23 cellular contexts compared by ENCODE assay signal in genomic region chr20:61937146-61937962, GRCh38.
"Had no signal": no experiment of that assay in that cellular context is flagged by ENCODE, and none has a peak within 500 bp of the region (broad histone marks: within the 10 kb centered on the region; RNA-seq: fewer than 3 reads in every experiment).

No MANE protein-coding gene starts in this region.

- H3K27ac ChIP-seq: cardiac muscle cell, neural progenitor cell, ovary, right lobe of liver, thoracic aorta, upper lobe of left lung had no signal

- H3K36me3 ChIP-seq: cardiac muscle cell, neural progenitor cell, ovary, right lobe of liver, thoracic aorta, upper lobe of left lung had no signal

- H3K4me3 ChIP-seq: cardiac muscle cell, neural progenitor cell, ovary, right lobe of liver, smooth muscle cell, thoracic aorta, upper lobe of left lung had no signal

- DNase-seq: activated CD4-positive, alpha-beta T cell treated with anti-CD3 and anti-CD28 coated beads for 48 hours; activated CD8-positive, alpha-beta T cell treated with anti-CD3 and anti-CD28 coated beads for 36 hours; activated naive CD8-positive, alpha-beta T cell treated with anti-CD3 and anti-CD28 coated beads for 36 hours; activated T-cell treated with anti-CD3 and anti-CD28 coated beads, Interleukin-2, amount 50 U/mL, for 24 hours; amniotic stem cell; erythroblast; foreskin melanocyte; glutamatergic neuron; hypothalamus; islet precursor cell; mesenchymal stem cell; stimulated activated CD4-positive, alpha-beta T cell treated with anti-CD3 and anti-CD28 coated beads, Interleukin-4, amount 100 ng/mL, for 4 hours had no signal

- ATAC-seq: activated CD8-positive, alpha-beta T cell treated with anti-CD3 and anti-CD28 coated beads for 36 hours; left lobe of liver; naive thymus-derived CD4-positive, alpha-beta T cell; right lobe of liver; stimulated activated memory B cell treated with anti-CD40 and anti-IgM and Interleukin-4, amounts not matched to agents 10 μg/mL and 1 μg/mL and 100 μg/mL, for 72 hours; WTC11 had no signal

- H3K27me3 ChIP-seq: cardiac muscle cell, neural progenitor cell, ovary, right lobe of liver, upper lobe of left lung had no signal

- H3K9me3 ChIP-seq: ovary, right lobe of liver, thoracic aorta, upper lobe of left lung had no signal

- H3K4me1 ChIP-seq: right lobe of liver, upper lobe of left lung had no signal
